1 cellular context compared by ENCODE assay signal in genomic region chr18:9140984-9141383, GRCh38.
TF ChIP-seq lines count a peak whose summit lies in the region.

No MANE protein-coding gene starts in this region.

TF ChIP-seq in A549, 52 proteins besides CTCF, POLR2A, EP300 and RAD21 (continued from another document):
- no peak for TF ChIP-seq JUN (IDR thresholded peaks at IDR 0.05)
